1 cellular context compared by ENCODE assay signal in genomic region chr12:46814143-46814542, GRCh38.
A peak's percentile ranks its signal among the peaks of the same experiment; 100 is the strongest.
TF ChIP-seq lines count a peak whose summit lies in the region.

No MANE protein-coding gene starts in this region.

TF ChIP-seq in HepG2, 621 proteins besides CTCF, POLR2A, EP300 and RAD21 (continued from another document and continues in another):
- TF ChIP-seq FOXJ3 (CRISPR knock-in tag; IDR thresholded peaks at IDR 0.05; ENCODE audit: borderline replicate concordance) = peak; percentile 97; the same call in 1 of the 2 replicates
- TF ChIP-seq PHF8 (CRISPR knock-in tag; IDR thresholded peaks at IDR 0.05) = no peak
- TF ChIP-seq TFDP2 (CRISPR knock-in tag; IDR thresholded peaks at IDR 0.05) = no peak
- no peak for TF ChIP-seq ASH2L (IDR thresholded peaks at IDR 0.05; ENCODE audit: insufficient read length, low read depth, low read length)
- no peak for TF ChIP-seq ETS1 (CRISPR knock-in tag; IDR thresholded peaks at IDR 0.05)
- TF ChIP-seq ZNF549 (CRISPR knock-in tag; IDR thresholded peaks at IDR 0.05) = no peak
- TF ChIP-seq ELF1 (CRISPR knock-in tag; IDR thresholded peaks at IDR 0.05) = no peak
- no peak for TF ChIP-seq ZNF34 (CRISPR knock-in tag; IDR thresholded peaks at IDR 0.05; ENCODE audit: borderline replicate concordance)
- no peak for TF ChIP-seq ZSCAN30 (CRISPR knock-in tag; IDR thresholded peaks at IDR 0.05)
- TF ChIP-seq HMGXB3 (CRISPR knock-in tag; IDR thresholded peaks at IDR 0.05; ENCODE audit: borderline replicate concordance) = 0 out of 2 replicates have a peak, but pooled peaks have one; percentile 35
- TF ChIP-seq TEAD3 (CRISPR knock-in tag; optimal IDR thresholded peaks at IDR 0.05; ENCODE audit: borderline replicate concordance) = peak; percentile 95
- peak; percentile 97 for TF ChIP-seq AHDC1 (CRISPR knock-in tag; IDR thresholded peaks at IDR 0.05; ENCODE audit: borderline replicate concordance)
- TF ChIP-seq SALL2 (CRISPR knock-in tag; IDR thresholded peaks at IDR 0.05) = no peak
- no peak for TF ChIP-seq HOXA7 (CRISPR knock-in tag; IDR thresholded peaks at IDR 0.05)
- TF ChIP-seq MYNN (CRISPR knock-in tag; IDR thresholded peaks at IDR 0.05; ENCODE audit: low read depth) = no peak
- TF ChIP-seq ZNF768 (CRISPR knock-in tag; IDR thresholded peaks at IDR 0.05) = no peak
- no peak for TF ChIP-seq ZNF761 (CRISPR knock-in tag; conservative IDR thresholded peaks at IDR 0.05)
- peak; percentile 63; the same call in 1 of the 2 replicates for TF ChIP-seq SP5 (CRISPR knock-in tag; IDR thresholded peaks at IDR 0.05; ENCODE audit: borderline replicate concordance, low read depth)
- TF ChIP-seq CHCHD3 (CRISPR knock-in tag; IDR thresholded peaks at IDR 0.05) = no peak
- TF ChIP-seq ZFP36L1 (CRISPR knock-in tag; IDR thresholded peaks at IDR 0.05) = peak; percentile 36; the same call in 1 of the 2 replicates
- TF ChIP-seq MXD1 (CRISPR knock-in tag; IDR thresholded peaks at IDR 0.05) = no peak
- TF ChIP-seq ZNF318 (CRISPR knock-in tag; IDR thresholded peaks at IDR 0.05) = no peak
